ENCODE assay signal across 10 cellular contexts in the genomic region with DNA sequence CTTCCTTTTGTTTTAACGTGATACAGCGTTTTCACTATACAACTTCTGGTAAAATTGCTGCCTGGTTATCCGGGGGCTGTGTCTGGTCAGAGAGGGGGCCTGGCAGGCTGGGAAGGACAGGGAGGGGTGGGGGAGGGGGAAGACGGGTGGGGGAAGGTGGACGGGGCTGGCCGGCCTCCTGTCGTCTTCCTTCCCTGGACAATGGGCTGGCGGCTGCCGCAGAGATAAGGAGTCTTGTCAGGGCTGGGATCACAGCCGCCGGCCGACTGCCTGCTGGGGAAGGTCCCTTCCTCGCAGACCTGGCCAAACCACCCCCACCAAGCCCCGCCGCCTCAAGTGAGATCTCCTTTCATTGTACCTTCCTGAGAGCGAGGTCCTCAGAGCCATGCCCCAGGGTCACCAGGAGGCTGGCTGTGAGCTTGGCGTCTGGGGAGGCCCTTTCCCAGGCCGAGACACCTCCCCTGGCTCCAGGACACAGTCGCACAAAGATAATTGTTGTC. TPM values are rescaled to one million over a fixed set of nuclear protein-coding genes. Genes with fewer than 3 reads are reported as not detected.
DNase-seq lines count a peak whose midpoint lies in the region; ATAC-seq and TF ChIP-seq lines count a peak whose summit lies in the region.
"Had no signal": no experiment of that assay in that cellular context is flagged by ENCODE, and none has a peak within 500 bp of the region (broad histone marks: within the 10 kb centered on the region; RNA-seq: fewer than 3 reads in every experiment).

No MANE protein-coding gene starts in this region.

- ATAC-seq in GM23338 (peak; percentile 50), HG02973 (IDR thresholded peaks at IDR 0.05; ENCODE audit: unreplicated experiment) (no peak), GM21786 (IDR thresholded peaks at IDR 0.05; ENCODE audit: unreplicated experiment) (no peak)
- no peak for ATAC-seq in activated CD8-positive, alpha-beta T cell treated with anti-CD3 and anti-CD28 coated beads for 36 hours

- H3K27ac Mint-ChIP-seq in GM23338 = peak overlapping the region; percentile 63
- H3K27ac Mint-ChIP-seq in activated CD8-positive, alpha-beta T cell treated with anti-CD3 and anti-CD28 coated beads for 36 hours = no peak overlapping the region
- H3K27ac Mint-ChIP-seq: stimulated activated naive CD8-positive, alpha-beta T cell treated with anti-CD3 and anti-CD28 coated beads, Interleukin-15, Interleukin-2, amounts not matched to agents 100 ng/mL and 50 ng/mL, for 24 hours had no signal

- H3K27ac ChIP-seq in GM23338 (ENCODE audit: low read depth) (peak overlapping the region; percentile 76; the same call in 1 of the 2 replicates), caudate nucleus (ENCODE audit: low read depth, low read length) (peak overlapping the region; percentile 14)
- H3K27ac ChIP-seq: brain microvascular endothelial cell had no signal

- intact Hi-C loops in activated CD8-positive, alpha-beta T cell treated with anti-CD3 and anti-CD28 coated beads for 36 hours (cut with micrococcal nuclease) = no loop called here

- no peaks in the 10 kb centered on the region for H3K36me3 Mint-ChIP-seq in GM23338 (ENCODE audit: low read depth)
- no peaks in the 10 kb centered on the region for H3K36me3 Mint-ChIP-seq in activated CD8-positive, alpha-beta T cell treated with anti-CD3 and anti-CD28 coated beads for 36 hours (ENCODE audit: low read depth)

- H3K27me3 ChIP-seq in GM23338 (ENCODE audit: insufficient read depth) (no peaks in the 10 kb centered on the region), iPS-15b (ENCODE audit: control insufficient read depth, insufficient read depth, low read length) (peaks cover 7% of the 10 kb centered on the region)
- H3K27me3 ChIP-seq: brain microvascular endothelial cell had no signal

- DNase-seq in GM23338 (ENCODE audit: low spot score) (peak; percentile 70), caudate nucleus (lab: John Stamatoyannopoulos, UW) (peak in 1 of 61 donors; percentile 31), retina (peak; percentile 46), HEK293T (ENCODE audit: extremely low spot score) (no peak)
- DNase-seq in activated CD8-positive, alpha-beta T cell treated with anti-CD3 and anti-CD28 coated beads for 36 hours = no peak
- DNase-seq: brain microvascular endothelial cell had no signal

- H3K4me1 ChIP-seq in GM23338 (ENCODE audit: insufficient read depth) (peaks cover 13% of the 10 kb centered on the region), iPS-15b (ENCODE audit: control insufficient read depth, insufficient read depth, low read length) (peaks cover 2% of the 10 kb centered on the region)

- H3F3A ChIP-seq in GM23338 (replicated peaks; ENCODE audit: low read depth) = peaks cover 16% of the 10 kb centered on the region

- peak overlapping the region; percentile 39 for H3K4me3 Mint-ChIP-seq in GM23338
- no peak overlapping the region for H3K4me3 Mint-ChIP-seq in activated CD8-positive, alpha-beta T cell treated with anti-CD3 and anti-CD28 coated beads for 36 hours
- H3K4me3 Mint-ChIP-seq: stimulated activated naive CD8-positive, alpha-beta T cell treated with anti-CD3 and anti-CD28 coated beads, Interleukin-15, Interleukin-2, amounts not matched to agents 100 ng/mL and 50 ng/mL, for 24 hours had no signal

- CTCF ChIA-PET in HEK293T (lab: Yijun Ruan, JAX) = no interaction called here
- CTCF ChIA-PET in activated CD8-positive, alpha-beta T cell treated with anti-CD3 and anti-CD28 coated beads for 36 hours (lab: Charles Lee) = interaction anchor here (2.6 kb wide), 1 partner anchor 80 kb away, joined by 9 read pairs; no protein-coding TSS in a partner anchor

- H3K9me3 ChIP-seq in iPS-15b (ENCODE audit: control insufficient read depth, insufficient read depth, low read length) = no peaks in the 10 kb centered on the region

- peaks cover 29% of the 10 kb centered on the region for H3K27me3 Mint-ChIP-seq in GM23338 (ENCODE audit: insufficient read depth, low read depth, poor library complexity)
- H3K27me3 Mint-ChIP-seq in activated CD8-positive, alpha-beta T cell treated with anti-CD3 and anti-CD28 coated beads for 36 hours = peaks cover 17% of the 10 kb centered on the region

- H3K4me2 ChIP-seq in GM23338 = peak overlapping the region; percentile 71

- H3K9me3 Mint-ChIP-seq in GM23338 = peaks cover 2% of the 10 kb centered on the region; the same call in 2 of the 3 replicates
- H3K9me3 Mint-ChIP-seq in activated CD8-positive, alpha-beta T cell treated with anti-CD3 and anti-CD28 coated beads for 36 hours = no peaks in the 10 kb centered on the region
- H3K9me3 Mint-ChIP-seq: stimulated activated naive CD8-positive, alpha-beta T cell treated with anti-CD3 and anti-CD28 coated beads, Interleukin-15, Interleukin-2, amounts not matched to agents 100 ng/mL and 50 ng/mL, for 24 hours had no signal

- H3K4me3 ChIP-seq in GM23338 = peak overlapping the region; percentile 38; the same call in 1 of the 2 replicates
- peak overlapping the region; percentile 39 for H3K4me3 ChIP-seq in iPS-15b (ENCODE audit: low read depth, low read length)

- POLR2A ChIA-PET in HEK293T (lab: Yijun Ruan, JAX) = no interaction called here
- POLR2A ChIA-PET in activated CD8-positive, alpha-beta T cell treated with anti-CD3 and anti-CD28 coated beads for 36 hours (lab: Charles Lee) = interaction anchor here (0.7 kb wide), 1 partner anchor 27 kb away, joined by 3 read pairs; no protein-coding TSS in a partner anchor

- no peaks in the 10 kb centered on the region for H3K9me2 ChIP-seq in GM23338 (ENCODE audit: insufficient read depth)

- peaks cover 18% of the 10 kb centered on the region for H3K4me1 Mint-ChIP-seq in GM23338
- peaks cover 19% of the 10 kb centered on the region for H3K4me1 Mint-ChIP-seq in activated CD8-positive, alpha-beta T cell treated with anti-CD3 and anti-CD28 coated beads for 36 hours (ENCODE audit: low read depth)

- no peaks in the 10 kb centered on the region for H4K20me1 ChIP-seq in GM23338 (replicated peaks; ENCODE audit: insufficient read depth)

- peak overlapping the region; percentile 96 for H2AFZ ChIP-seq in GM23338

- peak overlapping the region; percentile 16 for H3K9ac ChIP-seq in iPS-15b (ENCODE audit: low read depth, low read length)

- no peaks in the 10 kb centered on the region for H3K79me2 ChIP-seq in GM23338 (replicated peaks; ENCODE audit: insufficient read depth)

- no peak for TF ChIP-seq CTCF in GM23338 (conservative IDR thresholded peaks at IDR 0.05; ENCODE audit: low read depth in 2 of 2)
- no peak for TF ChIP-seq CTCF in activated CD8-positive, alpha-beta T cell treated with anti-CD3 and anti-CD28 coated beads for 36 hours (IDR thresholded peaks at IDR 0.05)

- H3K36me3 ChIP-seq in GM23338 (ENCODE audit: insufficient read depth) (no peaks in the 10 kb centered on the region), iPS-15b (ENCODE audit: control insufficient read depth, insufficient read depth, low read length) (no peaks in the 10 kb centered on the region)
- H3K36me3 ChIP-seq: brain microvascular endothelial cell had no signal

TF ChIP-seq in GM23338, 12 proteins besides CTCF, POLR2A, EP300 and RAD21 (continues in another document):
- TF ChIP-seq ZNF114 (CRISPR knock-in tag; IDR thresholded peaks at IDR 0.05) = no peak

TF ChIP-seq in HEK293T, 16 proteins besides CTCF, POLR2A, EP300 and RAD21:
- TF ChIP-seq NFRKB (IDR thresholded peaks at IDR 0.05) (no peak), FOXA1 (IDR thresholded peaks at IDR 0.05) (no peak), ELF4 (IDR thresholded peaks at IDR 0.05) (no peak), L3MBTL2 (conservative IDR thresholded peaks at IDR 0.05) (no peak), SUZ12 (IDR thresholded peaks at IDR 0.05) (no peak), TARDBP (IDR thresholded peaks at IDR 0.05) (no peak), ZNF384 (IDR thresholded peaks at IDR 0.05) (no peak), LEF1 (IDR thresholded peaks at IDR 0.05; ENCODE audit: borderline replicate concordance) (no peak), BHLHE40 (IDR thresholded peaks at IDR 0.05; ENCODE audit: borderline replicate concordance) (no peak), HDGF (IDR thresholded peaks at IDR 0.05; ENCODE audit: borderline replicate concordance) (no peak), CTBP1 (IDR thresholded peaks at IDR 0.05; ENCODE audit: borderline replicate concordance) (no peak), ARNT (IDR thresholded peaks at IDR 0.05) (no peak)
- TF ChIP-seq, protein P1, sequence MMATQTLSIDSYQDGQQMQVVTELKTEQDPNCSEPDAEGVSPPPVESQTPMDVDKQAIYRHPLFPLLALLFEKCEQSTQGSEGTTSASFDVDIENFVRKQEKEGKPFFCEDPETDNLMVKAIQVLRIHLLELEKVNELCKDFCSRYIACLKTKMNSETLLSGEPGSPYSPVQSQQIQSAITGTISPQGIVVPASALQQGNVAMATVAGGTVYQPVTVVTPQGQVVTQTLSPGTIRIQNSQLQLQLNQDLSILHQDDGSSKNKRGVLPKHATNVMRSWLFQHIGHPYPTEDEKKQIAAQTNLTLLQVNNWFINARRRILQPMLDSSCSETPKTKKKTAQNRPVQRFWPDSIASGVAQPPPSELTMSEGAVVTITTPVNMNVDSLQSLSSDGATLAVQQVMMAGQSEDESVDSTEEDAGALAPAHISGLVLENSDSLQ (IDR thresholded peaks at IDR 0.05) = no peak

RNA-seq across cellular contexts. Expression of a gene that starts 17.8 kb away (rescaled TPM):
- 654 and 734 TPM in 2 replicates for total RNA-seq in GM23338 (2014; rRNA removed; shearing (Covaris generic))
- polyA plus RNA-seq in GM23338 (2016; fragmentation: Nextera tagmentation; extraction: Ambion mirVana) = 135 and 146 TPM in 2 replicates
- total RNA-seq in activated CD8-positive, alpha-beta T cell treated with anti-CD3 and anti-CD28 coated beads for 36 hours = 10 to 100 TPM; 24.5 to 25.2 TPM

RNA-seq across cellular contexts. Expression of a gene that starts 44.4 kb away (rescaled TPM):
- total RNA-seq in GM23338 (2014; rRNA removed; shearing (Covaris generic)) = 6,061 and 6,196 TPM in 2 replicates
- 11,484 and 12,398 TPM in 2 replicates for polyA plus RNA-seq in GM23338 (2016; fragmentation: Nextera tagmentation; extraction: Ambion mirVana)
- 1,000 to 10,000 TPM; 9,410 to 9,639 TPM for total RNA-seq in activated CD8-positive, alpha-beta T cell treated with anti-CD3 and anti-CD28 coated beads for 36 hours

Comparison
In these comparisons a context has a peak if more than half of its experiments do, and no peak if none do; other contexts are left out.
1. DNase-seq: peak in GM23338 (single experiment) and retina (single experiment); none in HEK293T (single experiment) and activated CD8-positive, alpha-beta T cell treated with anti-CD3 and anti-CD28 coated beads for 36 hours (single experiment).
2. RNA of a gene that starts 17.8 kb away (total RNA-seq): 654 to 734 TPM in GM23338; 24.5 to 25.2 TPM in activated CD8-positive, alpha-beta T cell treated with anti-CD3 and anti-CD28 coated beads for 36 hours; every median in the first group is over 10 times any median in the second.